19 cellular contexts compared by ENCODE assay signal in the genomic region with DNA sequence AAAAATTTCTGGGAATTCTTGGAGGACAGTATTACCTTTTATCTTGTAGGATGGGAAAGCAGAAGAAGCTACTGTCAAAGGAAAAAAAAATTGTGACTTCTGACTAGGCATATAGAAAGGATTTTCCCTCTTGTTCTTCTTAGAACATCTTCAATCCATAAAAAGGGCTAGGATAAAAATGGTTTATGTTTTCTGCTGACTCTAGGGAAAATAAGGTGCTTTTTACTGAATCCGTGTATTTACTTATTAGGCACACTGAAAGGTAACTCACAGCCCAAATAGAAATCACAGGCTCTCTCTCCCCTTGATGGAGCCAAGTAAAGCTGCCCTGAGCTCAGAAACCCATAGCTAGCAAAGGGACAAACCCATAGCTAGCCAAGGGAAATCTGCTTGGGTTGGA.
DNase-seq lines count a peak whose midpoint lies in the region; ATAC-seq, FAIRE-seq and TF ChIP-seq lines count a peak whose summit lies in the region.
"Had no signal": no experiment of that assay in that cellular context is flagged by ENCODE, and none has a peak within 500 bp of the region (broad histone marks: within the 10 kb centered on the region; RNA-seq: fewer than 3 reads in every experiment).

No MANE protein-coding gene starts in this region.

- H2BK5ac ChIP-seq in mesenchymal stem cell (ENCODE audit: low read depth, low read length, poor library complexity, severe bottlenecking), result no peak overlapping the region

- in situ Hi-C loops in HepG2 (cut with HindIII; ENCODE audit: extremely low pct_ligation_motif_present, low pct_unique_long_range_greater_than_20kb) (loop anchor here (5.0 kb wide), 1 partner anchor 380 kb away; no protein-coding TSS in a partner anchor), K562 (cut with MboI) (loop anchor here (10.0 kb wide), 1 partner anchor 357 kb away; no protein-coding TSS in a partner anchor)

- no peak overlapping the region for H3K4me3 ChIP-seq in HepG2 (replicated peaks in 1 of 3; ENCODE audit: insufficient read depth in 1 of 3, low read depth in 2 of 3, low read length in 3 of 3)
- no peak overlapping the region for H3K4me3 ChIP-seq in right lobe of liver
- no peak overlapping the region for H3K4me3 ChIP-seq in K562
- no peak overlapping the region for H3K4me3 ChIP-seq in mesenchymal stem cell (ENCODE audit: insufficient read depth in 1 of 2, low read depth in 1 of 2, low read length in 2 of 2)
- H3K4me3 ChIP-seq: BLaER1, GM23248 had no signal

- no peak for DNase-seq in HepG2 (ENCODE audit: low spot score)
- no peak for DNase-seq in right lobe of liver
- DNase-seq in K562 (ENCODE audit: extremely low read depth in 1 of 4, low spot score in 3 of 4), result no peak
- no peak for DNase-seq in mesenchymal stem cell
- DNase-seq in SIG-M5 treated with dmso at 0.1 percent for 504 hours (lab: John Stamatoyannopoulos, UW; ENCODE audit: unreplicated experiment), result no peak
- no peak for DNase-seq in glomerular visceral epithelial cell (ENCODE audit: extremely low spot score)
- DNase-seq: 8988T; Caco-2; CD4-positive, CD25-positive, alpha-beta regulatory T cell; CD8-positive, alpha-beta T cell; DMS153; DND-41; GM23248; H9 had no signal

- ATAC-seq in HepG2, result no peak
- no peak for ATAC-seq in right lobe of liver
- no peak for ATAC-seq in K562
- ATAC-seq: CD8-positive, alpha-beta T cell; HCT116 had no signal

- peak; percentile 50 for FAIRE-seq in HepG2 (lab: Jason Lieb, UNC)
- FAIRE-seq in K562 (lab: Jason Lieb, UNC), result no peak
- FAIRE-seq: G401.6, GM12892 had no signal

- no peak overlapping the region for H3K14ac ChIP-seq in mesenchymal stem cell (ENCODE audit: low read length in 2 of 2)

- no peak overlapping the region for H3K23ac ChIP-seq in mesenchymal stem cell (ENCODE audit: low read length in 2 of 2)

- no peak overlapping the region for H4K91ac ChIP-seq in mesenchymal stem cell (ENCODE audit: low read length)

- H4K8ac ChIP-seq in mesenchymal stem cell (ENCODE audit: low read length), result no peak overlapping the region

- no peaks in the 10 kb centered on the region for H3K79me2 ChIP-seq in HepG2 (ENCODE audit: insufficient read depth, low read length)
- H3K79me2 ChIP-seq in K562 (ENCODE audit: control insufficient read depth, insufficient read depth, low read length), result no peaks in the 10 kb centered on the region

- CTCF ChIA-PET in HepG2 (lab: Yijun Ruan, JAX; ENCODE audit: low intra/inter-chr PET ratio, low total read pairs) (no interaction called here), K562 (lab: Yijun Ruan, JAX; ENCODE audit: low intra/inter-chr PET ratio) (no interaction called here)

- no peak overlapping the region for H3K4ac ChIP-seq in mesenchymal stem cell (ENCODE audit: low read depth in 1 of 2, low read length in 2 of 2)

- H3K27me3 ChIP-seq in HepG2 (ENCODE audit: control insufficient read depth in 1 of 2, insufficient read depth in 2 of 2, low read length in 2 of 2), result no peaks in the 10 kb centered on the region
- no peaks in the 10 kb centered on the region for H3K27me3 ChIP-seq in right lobe of liver
- no peaks in the 10 kb centered on the region for H3K27me3 ChIP-seq in K562 (ENCODE audit: control insufficient read depth in 2 of 2, insufficient read depth in 2 of 2, low read length in 2 of 2)
- no peaks in the 10 kb centered on the region for H3K27me3 ChIP-seq in mesenchymal stem cell (ENCODE audit: control insufficient read depth in 1 of 2, insufficient read depth in 1 of 2, low read length in 2 of 2)
- H3K27me3 ChIP-seq: BLaER1 had no signal

- no peak overlapping the region for H3K4me2 ChIP-seq in HepG2 (ENCODE audit: low read depth, low read length)
- no peak overlapping the region for H3K4me2 ChIP-seq in K562 (ENCODE audit: insufficient read depth, low read length)
- H3K4me2 ChIP-seq in mesenchymal stem cell (ENCODE audit: low read length, poor library complexity, severe bottlenecking), result no peak overlapping the region
- H3K4me2 ChIP-seq: BLaER1 had no signal

- H3K18ac ChIP-seq in mesenchymal stem cell (ENCODE audit: low read depth in 1 of 2, low read length in 2 of 2), result no peak overlapping the region

- no peak overlapping the region for H2BK120ac ChIP-seq in mesenchymal stem cell (ENCODE audit: low read depth, low read length)

- no peak for TF ChIP-seq EP300 in HepG2 (IDR thresholded peaks at IDR 0.05; ENCODE audit: low read depth in 2 of 2, low read length in 2 of 2)
- no peak for TF ChIP-seq EP300 in HepG2 (CRISPR knock-in tag; IDR thresholded peaks at IDR 0.05; ENCODE audit: borderline replicate concordance)
- TF ChIP-seq EP300 in K562 (IDR thresholded peaks at IDR 0.05; ENCODE audit: low read length), result no peak

- TF ChIP-seq POLR2A in HepG2 (IDR thresholded peaks at IDR 0.05; ENCODE audit: insufficient read depth in 1 of 2, low read depth in 2 of 2, low read length in 2 of 2) (no peak), right lobe of liver (IDR thresholded peaks at IDR 0.05) (no peak), K562 (conservative IDR thresholded peaks at IDR 0.05) (no peak)

- H2BK15ac ChIP-seq in mesenchymal stem cell (ENCODE audit: low read depth, poor library complexity, severe bottlenecking), result peak overlapping the region; percentile 52

- H3K36me3 ChIP-seq in HepG2 (replicated peaks in 1 of 2; ENCODE audit: control insufficient read depth in 1 of 2, insufficient read depth in 2 of 2, low read length in 2 of 2) (peaks cover 56 to 100% of the 10 kb centered on the region in 2 experiments), right lobe of liver (peaks cover 19 to 88% (median 58%) of the 10 kb centered on the region in 4 donors), K562 (ENCODE audit: control insufficient read depth, insufficient read depth, low read length) (peaks cover 3% of the 10 kb centered on the region; the same call in 1 of the 3 replicates), mesenchymal stem cell (ENCODE audit: control insufficient read depth in 1 of 2, insufficient read depth in 2 of 2, low read depth in 1 of 2, low read length in 2 of 2) (peaks cover 44 to 90% of the 10 kb centered on the region in 2 experiments)

- H3K9ac ChIP-seq in HepG2 (ENCODE audit: insufficient read depth, low read depth, low read length) (no peak overlapping the region), K562 (ENCODE audit: insufficient read depth in 1 of 2, low read depth in 2 of 2, low read length in 2 of 2) (no peak overlapping the region), mesenchymal stem cell (ENCODE audit: low read length) (no peak overlapping the region)
- H3K9ac ChIP-seq: BLaER1, GM23248 had no signal

- H2AFZ ChIP-seq in HepG2 (ENCODE audit: low read length), result no peak overlapping the region
- H2AFZ ChIP-seq in K562 (ENCODE audit: low read depth, low read length), result no peak overlapping the region
- no peak overlapping the region for H2AFZ ChIP-seq in mesenchymal stem cell (ENCODE audit: low read depth, low read length)
- H2AFZ ChIP-seq: GM23248 had no signal

- H2AK5ac ChIP-seq in mesenchymal stem cell (ENCODE audit: low read length, severe bottlenecking), result no peak overlapping the region

- H3K79me1 ChIP-seq in mesenchymal stem cell (replicated peaks; ENCODE audit: low read length, poor library complexity, severe bottlenecking), result no peaks in the 10 kb centered on the region

- 100% methylated on average over 1 of the region's 1 CpG for WGBS in HepG2 (ENCODE audit: low lambda C conversion rate)
- 70% methylated on average over 1 of the region's 1 CpG for WGBS in right lobe of liver (ENCODE audit: insufficient coverage, low coverage, low lambda C conversion rate, missing lambda C conversion rate)
- 67% methylated on average over 1 of the region's 1 CpG for WGBS in K562 (ENCODE audit: insufficient coverage, low coverage, missing lambda C conversion rate)
- WGBS in mesenchymal stem cell, result no CpG with 5 or more reads among the region's 1 CpG

- TF ChIP-seq RAD21 in HepG2 (CRISPR knock-in tag; IDR thresholded peaks at IDR 0.05), result no peak
- TF ChIP-seq RAD21 in K562 (CRISPR knock-in tag; conservative IDR thresholded peaks at IDR 0.05 in 1 of 2, IDR thresholded peaks at IDR 0.05 in 1 of 2), result no peak

- peak overlapping the region; percentile 13 for H3K27ac ChIP-seq in HepG2 (ENCODE audit: extremely low read length, insufficient read depth, low read length)
- no peak overlapping the region for H3K27ac ChIP-seq in right lobe of liver
- no peak overlapping the region for H3K27ac ChIP-seq in K562 (ENCODE audit: extremely low read depth, low read depth, low read length)
- no peak overlapping the region for H3K27ac ChIP-seq in mesenchymal stem cell (ENCODE audit: low read length, poor library complexity, severe bottlenecking)
- H3K27ac ChIP-seq: BLaER1, C4-2B, GM23248 had no signal

- intact Hi-C loops in HepG2 (cut with micrococcal nuclease; ENCODE audit: unreplicated experiment), result loop anchor here (2.0 kb wide), 1 partner anchor 89 kb away; no protein-coding TSS in a partner anchor
- intact Hi-C loops in right lobe of liver (cut with DNase I), result no loop called here
- intact Hi-C loops in K562 (cut with micrococcal nuclease), result no loop called here

- no peaks in the 10 kb centered on the region for H3K9me1 ChIP-seq in K562 (ENCODE audit: control insufficient read depth, insufficient read depth, low read length)

- no peaks in the 10 kb centered on the region for H3K9me3 ChIP-seq in HepG2 (ENCODE audit: low read length)
- no peaks in the 10 kb centered on the region for H3K9me3 ChIP-seq in right lobe of liver
- H3K9me3 ChIP-seq in K562 (replicated peaks; ENCODE audit: control insufficient read depth, insufficient read depth, low read depth, low read length), result no peaks in the 10 kb centered on the region
- H3K9me3 ChIP-seq in mesenchymal stem cell (ENCODE audit: control insufficient read depth, low read length), result peaks cover 7% of the 10 kb centered on the region
- H3K9me3 ChIP-seq: Caco-2 had no signal

- H3K4me1 ChIP-seq in HepG2 (ENCODE audit: insufficient read depth, low read length) (peaks cover 23% of the 10 kb centered on the region), right lobe of liver (peaks cover 0 to 10% (median 2%) of the 10 kb centered on the region in 4 donors), K562 (replicated peaks in 1 of 2; ENCODE audit: control insufficient read depth in 2 of 2, insufficient read depth in 2 of 2, low read length in 2 of 2) (peaks cover 0 to 4% of the 10 kb centered on the region in 2 experiments; a peak in 2 of 5 replicates), mesenchymal stem cell (ENCODE audit: control insufficient read depth, insufficient read depth, low read depth, low read length) (no peaks in the 10 kb centered on the region)
- H3K4me1 ChIP-seq: Caco-2 had no signal

- H4K20me1 ChIP-seq in HepG2 (ENCODE audit: insufficient read depth, low read length) (no peaks in the 10 kb centered on the region; the same call in 1 of the 2 replicates), K562 (replicated peaks; ENCODE audit: control insufficient read depth, insufficient read depth, low read length) (0 out of 2 replicates have a peak, but pooled peaks cover 4% of the 10 kb centered on the region)
- H4K20me1 ChIP-seq: BLaER1 had no signal

- POLR2A ChIA-PET in HepG2 (lab: Yijun Ruan, JAX), result no interaction called here
- POLR2A ChIA-PET in K562 (lab: Yijun Ruan, JAX), result no interaction called here

- BruUV-seq in HepG2 (replicated peaks; lab: Mats Ljungman, UMichigan) (no TSS peak), K562 (replicated peaks; lab: Mats Ljungman, UMichigan) (no TSS peak)

- no peak overlapping the region for H2BK12ac ChIP-seq in mesenchymal stem cell (ENCODE audit: low read length in 2 of 2)

- TF ChIP-seq CTCF in HepG2 (CRISPR knock-in tag; IDR thresholded peaks at IDR 0.05), result no peak
- no peak for TF ChIP-seq CTCF in right lobe of liver (IDR thresholded peaks at IDR 0.05)
- no peak for TF ChIP-seq CTCF in K562 (IDR thresholded peaks at IDR 0.05 in 2 of 3, conservative IDR thresholded peaks at IDR 0.05 in 1 of 3; ENCODE audit: insufficient read depth in 2 of 3, low read depth in 1 of 3, low read length in 3 of 3)
